In the genomic region with DNA sequence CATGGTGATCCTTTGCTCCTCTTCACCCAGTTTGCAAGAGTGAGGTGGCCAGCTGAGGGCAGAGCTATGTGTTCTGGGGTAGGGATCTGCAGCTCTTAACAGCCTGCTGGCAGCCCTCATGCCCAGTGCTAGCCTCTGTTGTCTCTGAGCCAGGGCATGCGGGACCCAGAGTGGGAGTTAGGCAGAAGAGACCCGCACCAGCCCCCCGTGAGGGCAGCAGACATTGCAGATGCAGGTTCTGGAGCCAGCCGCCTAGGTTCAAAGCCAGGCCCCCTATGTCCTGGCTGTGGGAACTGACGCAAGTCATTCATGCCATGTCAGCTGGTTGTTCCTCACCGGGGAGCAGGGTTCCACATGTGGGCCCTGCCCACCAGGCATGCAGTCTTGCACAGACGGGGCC, we compare ENCODE assay signal across 25 cellular contexts.
DNase-seq lines count a peak whose midpoint lies in the region; ATAC-seq, FAIRE-seq and TF ChIP-seq lines count a peak whose summit lies in the region.
"Had no signal": no experiment of that assay in that cellular context is flagged by ENCODE, and none has a peak within 500 bp of the region (broad histone marks: within the 10 kb centered on the region; RNA-seq: fewer than 3 reads in every experiment).

No MANE protein-coding gene starts in this region.

- no peak overlapping the region for H3K4me3 Mint-ChIP-seq in stimulated activated effector memory CD8-positive, alpha-beta T cell treated with anti-CD3 and anti-CD28 coated beads, Interleukin-12 subunit alpha, Interleukin-12 subunit beta, amount 100 ng/mL, for 72 hours
- H3K4me3 Mint-ChIP-seq: CD14-positive monocyte; CD4-positive, alpha-beta memory T cell; CD4-positive, CD25-positive, alpha-beta regulatory T cell; CD8-positive, alpha-beta memory T cell had no signal

- H3K4me1 ChIP-seq in K562 (replicated peaks in 1 of 2; ENCODE audit: control insufficient read depth in 2 of 2, insufficient read depth in 2 of 2, low read length in 2 of 2), result peaks cover 10 to 33% of the 10 kb centered on the region in 2 experiments; a peak in 3 of 5 replicates
- H3K4me1 ChIP-seq: A549 had no signal

- peak overlapping the region; percentile 48 for H3K27ac Mint-ChIP-seq in stimulated activated effector memory CD8-positive, alpha-beta T cell treated with anti-CD3 and anti-CD28 coated beads, Interleukin-12 subunit alpha, Interleukin-12 subunit beta, amount 100 ng/mL, for 72 hours
- H3K27ac Mint-ChIP-seq: CD4-positive, alpha-beta memory T cell; CD4-positive, CD25-positive, alpha-beta regulatory T cell had no signal

- ATAC-seq in K562 (no peak), GM19328 (IDR thresholded peaks at IDR 0.05; ENCODE audit: unreplicated experiment) (no peak), GM21528 (IDR thresholded peaks at IDR 0.05; ENCODE audit: low FRiP score, unreplicated experiment) (no peak)
- ATAC-seq in stimulated activated effector memory CD8-positive, alpha-beta T cell treated with anti-CD3 and anti-CD28 coated beads, Interleukin-12 subunit alpha, Interleukin-12 subunit beta, amount 100 ng/mL, for 72 hours, result no peak
- ATAC-seq: A549, GM12878 had no signal

- POLR2A ChIA-PET in K562 (lab: Yijun Ruan, JAX), result no interaction called here

- TF ChIP-seq EP300 in K562 (IDR thresholded peaks at IDR 0.05; ENCODE audit: low read length), result no peak

- no TSS peak for BruUV-seq in K562 (replicated peaks; lab: Mats Ljungman, UMichigan)

- CTCF ChIA-PET in K562 (lab: Yijun Ruan, JAX; ENCODE audit: low intra/inter-chr PET ratio), result no interaction called here

- no peak for TF ChIP-seq POLR2A in K562 (conservative IDR thresholded peaks at IDR 0.05)

- H2AFZ ChIP-seq in K562 (ENCODE audit: low read depth, low read length), result no peak overlapping the region

- H3K27me3 ChIP-seq in K562 (ENCODE audit: control insufficient read depth in 2 of 2, insufficient read depth in 2 of 2, low read length in 2 of 2), result no peaks in the 10 kb centered on the region
- H3K27me3 ChIP-seq: BE2C, BLaER1 had no signal

- H3K79me2 ChIP-seq in K562 (ENCODE audit: control insufficient read depth, insufficient read depth, low read length), result no peaks in the 10 kb centered on the region

- no peak overlapping the region for H3K4me3 ChIP-seq in K562
- H3K4me3 ChIP-seq: A549, BLaER1, GM12878 had no signal

- no peak for TF ChIP-seq CTCF in K562 (IDR thresholded peaks at IDR 0.05 in 2 of 3, conservative IDR thresholded peaks at IDR 0.05 in 1 of 3; ENCODE audit: insufficient read depth in 2 of 3, low read depth in 1 of 3, low read length in 3 of 3)

- peaks cover 5% of the 10 kb centered on the region for H3K36me3 Mint-ChIP-seq in stimulated activated effector memory CD8-positive, alpha-beta T cell treated with anti-CD3 and anti-CD28 coated beads, Interleukin-12 subunit alpha, Interleukin-12 subunit beta, amount 100 ng/mL, for 72 hours

- no peaks in the 10 kb centered on the region for H4K20me1 ChIP-seq in K562 (replicated peaks; ENCODE audit: control insufficient read depth, insufficient read depth, low read length)

- no peak for TF ChIP-seq RAD21 in K562 (CRISPR knock-in tag; conservative IDR thresholded peaks at IDR 0.05 in 1 of 2, IDR thresholded peaks at IDR 0.05 in 1 of 2)

- no peaks in the 10 kb centered on the region for H3K9me1 ChIP-seq in K562 (ENCODE audit: control insufficient read depth, insufficient read depth, low read length)

- WGBS in K562 (ENCODE audit: insufficient coverage, low coverage, missing lambda C conversion rate), result 43% methylated on average over 5 of the region's 7 CpGs

- no peak for FAIRE-seq in K562 (lab: Jason Lieb, UNC)
- FAIRE-seq: A549, GM12878, GM12892, GM18507 had no signal

- H3K9me3 Mint-ChIP-seq in stimulated activated effector memory CD8-positive, alpha-beta T cell treated with anti-CD3 and anti-CD28 coated beads, Interleukin-12 subunit alpha, Interleukin-12 subunit beta, amount 100 ng/mL, for 72 hours, result no peaks in the 10 kb centered on the region
- H3K9me3 Mint-ChIP-seq: CD14-positive monocyte; CD4-positive, alpha-beta memory T cell; CD4-positive, CD25-positive, alpha-beta regulatory T cell; CD8-positive, alpha-beta memory T cell had no signal

- H3K4me2 ChIP-seq in K562 (ENCODE audit: insufficient read depth, low read length), result no peak overlapping the region
- H3K4me2 ChIP-seq: A549, BLaER1 had no signal

- H3K4me1 Mint-ChIP-seq in stimulated activated effector memory CD8-positive, alpha-beta T cell treated with anti-CD3 and anti-CD28 coated beads, Interleukin-12 subunit alpha, Interleukin-12 subunit beta, amount 100 ng/mL, for 72 hours, result peaks cover 24% of the 10 kb centered on the region

- no peak overlapping the region for H3K27ac ChIP-seq in K562 (ENCODE audit: extremely low read depth, low read depth, low read length)
- H3K27ac ChIP-seq: 22Rv1, A549, BLaER1 had no signal

- no peaks in the 10 kb centered on the region for H3K9me3 ChIP-seq in K562 (replicated peaks; ENCODE audit: control insufficient read depth, insufficient read depth, low read depth, low read length)
- H3K9me3 ChIP-seq: A549, BE2C, BLaER1 had no signal

- DNase-seq in DMS 273 (lab: John Stamatoyannopoulos, UW; ENCODE audit: unreplicated experiment), result peak; percentile 39
- DNase-seq in DMS 273 treated with DMSO at 0.1 percent for 48 hours (lab: John Stamatoyannopoulos, UW), result no peak
- no peak for DNase-seq in K562 (ENCODE audit: extremely low read depth in 1 of 4, low spot score in 3 of 4)
- no peak for DNase-seq in stimulated activated effector memory CD8-positive, alpha-beta T cell treated with anti-CD3 and anti-CD28 coated beads, Interleukin-12 subunit alpha, Interleukin-12 subunit beta, amount 100 ng/mL, for 72 hours (ENCODE audit: low spot score in 2 of 2)
- DNase-seq: BE2C; C1 segment of cervical spinal cord; CD4-positive, alpha-beta memory T cell; CD4-positive, CD25-positive, alpha-beta regulatory T cell; CD8-positive, alpha-beta memory T cell; COR-L47; DMS153; DMS53; DMS79; DND-41; EL; GDM1 had no signal

- in situ Hi-C loops in K562 (cut with MboI), result loop anchor here (10.0 kb wide), 1 partner anchor 217 kb away; no protein-coding TSS in a partner anchor

- no peak overlapping the region; a peak in 1 of 4 replicates for H3K9ac ChIP-seq in K562 (ENCODE audit: insufficient read depth in 1 of 2, low read depth in 2 of 2, low read length in 2 of 2)
- H3K9ac ChIP-seq: BLaER1 had no signal

- intact Hi-C loops in K562 (cut with micrococcal nuclease), result no loop called here

- H3K36me3 ChIP-seq in K562 (ENCODE audit: control insufficient read depth, insufficient read depth, low read length), result no peaks in the 10 kb centered on the region
- H3K36me3 ChIP-seq: BE2C, BLaER1 had no signal

TF ChIP-seq in K562, 482 proteins besides CTCF, POLR2A, EP300 and RAD21:
- TF ChIP-seq EHMT2 (IDR thresholded peaks at IDR 0.05) (no peak), POLR2G (IDR thresholded peaks at IDR 0.05; ENCODE audit: low read depth, low read length) (0 out of 2 replicates have a peak, but pooled peaks have one; percentile 25)
